ENCODE assay signal across 8 cellular contexts in the genomic region with DNA sequence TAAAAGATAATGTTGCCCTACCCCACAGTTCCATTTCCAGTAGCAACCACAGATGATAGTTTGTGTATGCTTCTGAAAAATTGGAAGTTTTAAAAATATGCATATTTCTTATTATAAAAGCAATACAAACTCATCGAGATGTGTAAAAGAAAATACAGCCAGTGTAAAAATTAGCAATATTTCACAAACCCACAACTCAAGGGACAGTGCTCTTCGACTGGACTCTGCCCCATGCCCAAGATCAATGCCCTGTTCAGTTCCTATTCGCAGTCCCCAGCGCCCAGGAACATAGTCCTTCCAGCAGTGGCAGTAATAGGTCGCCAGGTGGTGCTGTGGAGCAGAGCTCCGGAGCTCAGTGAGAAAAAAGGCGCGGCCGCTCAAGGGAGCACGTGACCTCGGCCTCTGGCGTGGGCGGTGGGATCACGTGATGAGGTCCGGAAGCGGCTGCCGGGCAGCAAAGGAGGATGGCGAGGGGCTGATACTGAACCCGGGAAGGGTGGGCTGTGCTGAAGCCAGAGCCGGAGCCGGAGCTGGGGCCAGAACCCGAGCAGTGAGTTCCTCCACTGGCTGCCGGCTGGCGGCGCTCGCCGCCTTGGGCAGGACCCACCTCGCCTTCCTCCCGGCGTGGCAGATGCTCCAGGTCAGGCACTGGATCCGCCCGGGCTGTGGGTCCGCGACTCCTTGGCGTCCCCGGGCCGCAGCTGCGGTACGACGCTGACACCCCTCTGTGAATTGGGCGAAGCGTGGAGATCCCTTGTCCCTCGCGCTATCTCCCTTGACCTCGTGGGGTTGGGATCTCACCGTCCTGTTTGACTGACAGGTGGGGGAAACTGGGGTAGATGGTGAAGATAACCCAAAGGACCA. TPM values are rescaled to one million over a fixed set of nuclear protein-coding genes. Genes with fewer than 3 reads are reported as not detected.
A peak's percentile ranks its signal among the peaks of the same experiment; 100 is the strongest.
DNase-seq lines count a peak whose midpoint lies in the region; ATAC-seq and TF ChIP-seq lines count a peak whose summit lies in the region.

A gene (plus strand): TSS at position 430 of the 864 bp plus-strand sequence. CDS start 11,190 bp downstream, outside the sequence.

- no peak within 1 kb of the TSS for H3K27ac ChIP-seq in endodermal cell (ENCODE audit: low read depth, low read length)

- TF ChIP-seq CTCF in Calu3 (IDR thresholded peaks at IDR 0.05; ENCODE audit: unreplicated experiment) (peak; percentile 96), endodermal cell (conservative IDR thresholded peaks at IDR 0.05) (peak; percentile 94)

- H3K4me3 Mint-ChIP-seq in Calu3 (ENCODE audit: low read depth, unreplicated experiment) = peak within 1 kb of the TSS; percentile 84
- H3K4me3 Mint-ChIP-seq in activated CD8-positive, alpha-beta memory T cell treated with anti-CD3 and anti-CD28 coated beads, Interleukin-2, amount 10 ng/mL, durations not matched to agents 7 days and 5 days = peak within 1 kb of the TSS; percentile 82
- peak within 1 kb of the TSS; percentile 78 for H3K4me3 Mint-ChIP-seq in endodermal cell

- WGBS in endodermal cell (ENCODE audit: insufficient coverage in 1 of 2, insufficient read length in 1 of 2), 2 experiments = 0 to 1% methylated on average over 13 to 45 of the region's 46 CpGs

- peak within 1 kb of the TSS; percentile 91 for H3K4me3 ChIP-seq in endodermal cell (ENCODE audit: low read length)

- BruUV-seq in Calu3 (replicated peaks; lab: Mats Ljungman, UMichigan) = no TSS peak

- ATAC-seq in GM21360 (IDR thresholded peaks at IDR 0.05; ENCODE audit: unreplicated experiment) = peak; percentile 88
- ATAC-seq in activated CD8-positive, alpha-beta memory T cell treated with anti-CD3 and anti-CD28 coated beads, Interleukin-2, amount 10 ng/mL, durations not matched to agents 7 days and 5 days = peak; percentile 95

- intact Hi-C loops in Calu3 (cut with micrococcal nuclease; ENCODE audit: unreplicated experiment) = loop anchor here (1.0 to 10.0 kb wide), 6 partner anchors 53 to 443 kb away; a partner anchor contains a TSS

- CTCF ChIA-PET in Calu3 (lab: Charles Lee) = interaction anchor here (0.6 to 3.4 kb wide), 11 partner anchors 11 to 566 kb away, joined by 3 to 65 read pairs (median 4); a partner anchor contains a TSS
- CTCF ChIA-PET in activated CD8-positive, alpha-beta memory T cell treated with anti-CD3 and anti-CD28 coated beads, Interleukin-2, amount 10 ng/mL, durations not matched to agents 7 days and 5 days (lab: Charles Lee) = interaction anchor here (0.7 to 3.0 kb wide), 38 partner anchors 9 to 327 kb away, joined by 3 to 37 read pairs (median 4); a partner anchor contains a TSS

- no peaks in the 10 kb centered on the region for H3K9me3 ChIP-seq in endodermal cell (ENCODE audit: control insufficient read depth, low read length)

- peaks cover 3% of the 10 kb centered on the region for H3K4me1 ChIP-seq in endodermal cell (ENCODE audit: control insufficient read depth, insufficient read depth, low read length)

- H3K27me3 Mint-ChIP-seq in Calu3 (ENCODE audit: unreplicated experiment) (peaks cover 24% of the 10 kb centered on the region), endodermal cell (ENCODE audit: insufficient read depth) (no peaks in the 10 kb centered on the region)
- peaks cover 36% of the 10 kb centered on the region for H3K27me3 Mint-ChIP-seq in activated CD8-positive, alpha-beta memory T cell treated with anti-CD3 and anti-CD28 coated beads, Interleukin-2, amount 10 ng/mL, durations not matched to agents 7 days and 5 days

- peaks cover 12% of the 10 kb centered on the region for H3K36me3 Mint-ChIP-seq in Calu3 (ENCODE audit: insufficient read depth, unreplicated experiment)
- H3K36me3 Mint-ChIP-seq in activated CD8-positive, alpha-beta memory T cell treated with anti-CD3 and anti-CD28 coated beads, Interleukin-2, amount 10 ng/mL, durations not matched to agents 7 days and 5 days = no peaks in the 10 kb centered on the region
- peaks cover 6% of the 10 kb centered on the region for H3K36me3 Mint-ChIP-seq in endodermal cell (ENCODE audit: low read depth)

- H3K27ac Mint-ChIP-seq in Calu3 (ENCODE audit: unreplicated experiment) (peak within 1 kb of the TSS; percentile 84), endodermal cell (peak within 1 kb of the TSS; percentile 88)
- H3K27ac Mint-ChIP-seq in activated CD8-positive, alpha-beta memory T cell treated with anti-CD3 and anti-CD28 coated beads, Interleukin-2, amount 10 ng/mL, durations not matched to agents 7 days and 5 days = peak within 1 kb of the TSS; percentile 79

- H3K27me3 ChIP-seq in endodermal cell (ENCODE audit: control insufficient read depth, insufficient read depth, low read length, poor library complexity, severe bottlenecking) = no peaks in the 10 kb centered on the region

- DNase-seq in Calu3 (peak; percentile 96), HT1080 (ENCODE audit: low read depth) (peak; percentile 87), endodermal cell (peak; percentile 99), mesenteric fat pad (ENCODE audit: low spot score) (peak; percentile 97)
- peak; percentile 91 for DNase-seq in NK-92 treated with Interleukin-12 subunit alpha and Interleukin-12 subunit beta, amount 100 ng/mL, for 24 hours (lab: John Stamatoyannopoulos, UW)
- peak; percentile 95 for DNase-seq in activated CD8-positive, alpha-beta memory T cell treated with anti-CD3 and anti-CD28 coated beads, Interleukin-2, amount 10 ng/mL, durations not matched to agents 7 days and 5 days
- peak; percentile 95 for DNase-seq in stimulated activated CD8-positive, alpha-beta memory T cell treated with anti-CD3 and anti-CD28 coated beads, Interleukin-15, amount 100 ng/mL, for 24 hours (ENCODE audit: low read depth)

- H3K9me3 Mint-ChIP-seq in Calu3 (ENCODE audit: low read depth, unreplicated experiment) = no peaks in the 10 kb centered on the region
- H3K9me3 Mint-ChIP-seq in activated CD8-positive, alpha-beta memory T cell treated with anti-CD3 and anti-CD28 coated beads, Interleukin-2, amount 10 ng/mL, durations not matched to agents 7 days and 5 days (ENCODE audit: low read depth) = no peaks in the 10 kb centered on the region
- H3K9me3 Mint-ChIP-seq in endodermal cell = no peaks in the 10 kb centered on the region

- peak within 1 kb of the TSS; percentile 47 for H3K9ac ChIP-seq in endodermal cell (ENCODE audit: extremely low read depth, low read length, poor library complexity, severe bottlenecking)

- H3K4me1 Mint-ChIP-seq in Calu3 (ENCODE audit: low read depth, unreplicated experiment) = peaks cover 26% of the 10 kb centered on the region
- peaks cover 23% of the 10 kb centered on the region for H3K4me1 Mint-ChIP-seq in activated CD8-positive, alpha-beta memory T cell treated with anti-CD3 and anti-CD28 coated beads, Interleukin-2, amount 10 ng/mL, durations not matched to agents 7 days and 5 days
- H3K4me1 Mint-ChIP-seq in endodermal cell = peaks cover 25% of the 10 kb centered on the region

- peaks cover 3% of the 10 kb centered on the region for H3K36me3 ChIP-seq in endodermal cell (ENCODE audit: control insufficient read depth, insufficient read depth, low read length)

RNA-seq across cellular contexts. Expression of the gene that starts here (rescaled TPM):
- total RNA-seq in Calu3 (2022) (11.4 and 12.3 TPM in 2 replicates), endodermal cell (10 to 100 TPM; 15.4 to 33.3 TPM), mesenteric fat pad (23.3 TPM)
- 7.4 and 10.6 TPM in 2 replicates for total RNA-seq in HT1080 (2014; rRNA removed; shearing (Covaris generic))
- polyA plus RNA-seq in HT1080 (2015; cell fraction: cytosol; rRNA removed) = 4.2 and 4.8 TPM in 2 replicates
- polyA plus RNA-seq in HT1080 (2015; cell fraction: nucleus; rRNA removed) = 8.3 and 8.5 TPM in 2 replicates
- total RNA-seq in activated CD8-positive, alpha-beta memory T cell treated with anti-CD3 and anti-CD28 coated beads, Interleukin-2, amount 10 ng/mL, durations not matched to agents 7 days and 5 days = 1 to 10 TPM; 6.4 to 6.7 TPM
- polyA plus RNA-seq in endodermal cell (2013, experiment 1 of 2) = 10.9 TPM
- 8.0 TPM for polyA plus RNA-seq in endodermal cell (2013, experiment 2 of 2)
